8 cellular contexts compared by ENCODE assay signal in genomic region chr19:16446108-16447014, GRCh38. TPM values are rescaled to one million over a fixed set of nuclear protein-coding genes. Genes with fewer than 3 reads are reported as not detected.
DNase-seq lines count a peak whose midpoint lies in the region; ATAC-seq and TF ChIP-seq lines count a peak whose summit lies in the region.

No MANE protein-coding gene starts in this region.

- CTCF ChIA-PET in CD8-positive, alpha-beta memory T cell (lab: Charles Lee) = no interaction called here

- POLR2A ChIA-PET in CD8-positive, alpha-beta memory T cell (lab: Charles Lee) = no interaction called here

- H3K27me3 Mint-ChIP-seq in CD8-positive, alpha-beta memory T cell = no peaks in the 10 kb centered on the region
- H3K27me3 Mint-ChIP-seq in activated naive CD8-positive, alpha-beta T cell treated with anti-CD3 and anti-CD28 coated beads, Interleukin-2, amount 50 U/mL, for 24 hours = no peaks in the 10 kb centered on the region

- H3K27ac Mint-ChIP-seq in CD8-positive, alpha-beta memory T cell = peak overlapping the region; percentile 83 to 98 (median 93)
- H3K27ac Mint-ChIP-seq in activated naive CD8-positive, alpha-beta T cell treated with anti-CD3 and anti-CD28 coated beads, Interleukin-2, amount 50 U/mL, for 24 hours = peak overlapping the region; percentile 77

- peak; percentile 36 for ATAC-seq in GM21723 (IDR thresholded peaks at IDR 0.05; ENCODE audit: unreplicated experiment)
- ATAC-seq in activated naive CD8-positive, alpha-beta T cell treated with anti-CD3 and anti-CD28 coated beads, Interleukin-2, amount 50 U/mL, for 24 hours = no peak
- ATAC-seq in lung (ENCODE audit: insufficient read depth, low FRiP score) = no peak
- no peak for ATAC-seq in GM19035 (IDR thresholded peaks at IDR 0.05; ENCODE audit: unreplicated experiment)
- ATAC-seq in HG03175 (IDR thresholded peaks at IDR 0.05; ENCODE audit: unreplicated experiment) = no peak
- ATAC-seq in GM18907 (IDR thresholded peaks at IDR 0.05; ENCODE audit: unreplicated experiment) = no peak

- H3K36me3 ChIP-seq in CD8-positive, alpha-beta memory T cell (ENCODE audit: insufficient read depth, low read length) = no peaks in the 10 kb centered on the region
- H3K36me3 ChIP-seq in lung (ENCODE audit: control insufficient read depth in 2 of 2, insufficient read depth in 2 of 2, low read length in 2 of 2) = no peaks in the 10 kb centered on the region

- H3K4me3 ChIP-seq in CD8-positive, alpha-beta memory T cell (ENCODE audit: low read length) = no peak overlapping the region
- H3K4me3 ChIP-seq in lung = no peak overlapping the region

- H3K4me3 Mint-ChIP-seq in CD8-positive, alpha-beta memory T cell = peak overlapping the region in 6 of 7 donors; percentile 20 to 74 (median 61)
- no peak overlapping the region for H3K4me3 Mint-ChIP-seq in activated naive CD8-positive, alpha-beta T cell treated with anti-CD3 and anti-CD28 coated beads, Interleukin-2, amount 50 U/mL, for 24 hours

- H3K4me1 ChIP-seq in CD8-positive, alpha-beta memory T cell (ENCODE audit: insufficient read depth, low read length) = peaks cover 47% of the 10 kb centered on the region
- H3K4me1 ChIP-seq in lung (ENCODE audit: control insufficient read depth in 2 of 2, insufficient read depth in 2 of 2, low read length in 2 of 2) = peaks cover 19 to 25% of the 10 kb centered on the region in 2 donors

- no peaks in the 10 kb centered on the region for H3K27me3 ChIP-seq in CD8-positive, alpha-beta memory T cell (ENCODE audit: insufficient read depth, low read length, poor library complexity, severe bottlenecking)
- no peaks in the 10 kb centered on the region for H3K27me3 ChIP-seq in lung (ENCODE audit: control insufficient read depth, insufficient read depth)

- peaks cover 4 to 33% (median 7%) of the 10 kb centered on the region in 3 donors for H3K36me3 Mint-ChIP-seq in CD8-positive, alpha-beta memory T cell
- H3K36me3 Mint-ChIP-seq in activated naive CD8-positive, alpha-beta T cell treated with anti-CD3 and anti-CD28 coated beads, Interleukin-2, amount 50 U/mL, for 24 hours (ENCODE audit: low read depth) = peaks cover 12% of the 10 kb centered on the region

- H3K27ac ChIP-seq in CD8-positive, alpha-beta memory T cell (ENCODE audit: low read depth, low read length) = peak overlapping the region; percentile 20
- peak overlapping the region; percentile 55 to 74 for H3K27ac ChIP-seq in lung (ENCODE audit: low read depth in 1 of 2, low read length in 1 of 2)

- no peaks in the 10 kb centered on the region for H3K9me3 ChIP-seq in CD8-positive, alpha-beta memory T cell (ENCODE audit: low read length)
- no peaks in the 10 kb centered on the region for H3K9me3 ChIP-seq in lung (ENCODE audit: control insufficient read depth in 2 of 2, insufficient read depth in 1 of 2, low read length in 1 of 2)

- TF ChIP-seq CTCF in lung (IDR thresholded peaks at IDR 0.05; ENCODE audit: control extremely low read depth, extremely low read depth) = no peak

- 58 to 68% methylated on average over 18 of the region's 18 CpGs for WGBS in lung, 2 donors

- peaks cover 58 to 77% (median 74%) of the 10 kb centered on the region in 3 donors for H3K4me1 Mint-ChIP-seq in CD8-positive, alpha-beta memory T cell
- peaks cover 81% of the 10 kb centered on the region for H3K4me1 Mint-ChIP-seq in activated naive CD8-positive, alpha-beta T cell treated with anti-CD3 and anti-CD28 coated beads, Interleukin-2, amount 50 U/mL, for 24 hours

- H3K9me3 Mint-ChIP-seq in CD8-positive, alpha-beta memory T cell = peaks cover 0 to 4% (median 3%) of the 10 kb centered on the region in 5 donors
- peaks cover 11% of the 10 kb centered on the region for H3K9me3 Mint-ChIP-seq in activated naive CD8-positive, alpha-beta T cell treated with anti-CD3 and anti-CD28 coated beads, Interleukin-2, amount 50 U/mL, for 24 hours

- no peak for DNase-seq in CD8-positive, alpha-beta memory T cell
- no peak for DNase-seq in activated naive CD8-positive, alpha-beta T cell treated with anti-CD3 and anti-CD28 coated beads, Interleukin-2, amount 50 U/mL, for 24 hours
- no peak for DNase-seq in lung (ENCODE audit: low spot score)
- no peak for DNase-seq in amniotic stem cell (lab: John Stamatoyannopoulos, UW)

RNA-seq across cellular contexts. Expression of gene EPS15L1, which starts 25.4 kb away (rescaled TPM):
- 10 to 100 TPM; 31.7 to 34.7 TPM for total RNA-seq in CD8-positive, alpha-beta memory T cell
- polyA plus RNA-seq in CD8-positive, alpha-beta memory T cell = 12.1 TPM
- 10 to 100 TPM; 31.7 to 47.0 TPM for total RNA-seq in lung
- polyA plus RNA-seq in lung = 10 to 100 TPM; 18.7 to 20.1 TPM

RNA-seq across cellular contexts. Expression of gene CALR3, which starts 49.6 kb away (rescaled TPM):
- not detected for total RNA-seq in CD8-positive, alpha-beta memory T cell
- polyA plus RNA-seq in CD8-positive, alpha-beta memory T cell = not detected
- total RNA-seq in lung = not detected
- under 1 TPM in 1 of 2 donors, not detected in 1; 0.07 TPM for polyA plus RNA-seq in lung

RNA-seq across cellular contexts. Expression of gene C19orf44, which starts 49.8 kb away (rescaled TPM):
- total RNA-seq in CD8-positive, alpha-beta memory T cell = 1 to 10 TPM; 5.1 to 5.4 TPM
- polyA plus RNA-seq in CD8-positive, alpha-beta memory T cell = 1.3 TPM
- total RNA-seq in lung = 1 to 10 TPM; 5.2 to 9.4 TPM
- 1 to 10 TPM; 3.1 to 4.0 TPM for polyA plus RNA-seq in lung
